14 cellular contexts compared by ENCODE assay signal in genomic region chr6:110761371-110761770, GRCh38.
"Had no signal": no experiment of that assay in that cellular context is flagged by ENCODE, and none has a peak within 500 bp of the region (broad histone marks: within the 10 kb centered on the region; RNA-seq: fewer than 3 reads in every experiment).

No MANE protein-coding gene starts in this region.

- H3K27me3 ChIP-seq: esophagus squamous epithelium, pancreas had no signal

- H3K27ac ChIP-seq: esophagus squamous epithelium, pancreas had no signal

- H3K36me3 ChIP-seq: pancreas had no signal

- H3K4me1 ChIP-seq: esophagus squamous epithelium had no signal

- ATAC-seq: activated CD4-positive, CD25-positive, alpha-beta regulatory T cell treated with anti-CD3 and anti-CD28 coated beads, Interleukin-2, amount 50 U/mL, for 24 hours; activated T-cell treated with anti-CD3 and anti-CD28 coated beads, Interleukin-2, amount 50 U/mL, for 4 hours; effector memory CD8-positive, alpha-beta T cell; naive thymus-derived CD4-positive, alpha-beta T cell; pancreas; sciatic nerve; stimulated activated naive B cell treated with anti-CD40 and anti-IgM and Interleukin-4, amounts not matched to agents 10 μg/mL and 1 μg/mL and 100 μg/mL, for 72 hours had no signal

- H3K9me3 ChIP-seq: esophagus squamous epithelium, pancreas had no signal

- H3K4me3 ChIP-seq: esophagus squamous epithelium, pancreas had no signal

- DNase-seq: activated CD4-positive, alpha-beta T cell treated with anti-CD3 and anti-CD28 coated beads, Interleukin-2, amount 10 ng/mL, durations not matched to agents 7 days and 5 days; activated CD8-positive, alpha-beta memory T cell treated with anti-CD3 and anti-CD28 coated beads, Interleukin-2, amount 50 U/mL, for 4 hours; activated naive CD4-positive, alpha-beta T cell treated with anti-CD3 and anti-CD28 coated beads for 36 hours; activated T-cell treated with anti-CD3 and anti-CD28 coated beads, Interleukin-2, amount 50 U/mL, for 4 hours; dermis blood vessel endothelial cell; effector memory CD8-positive, alpha-beta T cell; esophagus squamous epithelium; mesendoderm; naive thymus-derived CD4-positive, alpha-beta T cell; pancreas; stimulated activated CD4-positive, alpha-beta T cell treated with anti-CD3 and anti-CD28 coated beads, Interleukin-4, amount 100 ng/mL, for 24 hours; stimulated activated naive B cell treated with anti-CD40 and anti-IgM and Interleukin-4, amounts not matched to agents 10 μg/mL and 1 μg/mL and 100 μg/mL, for 72 hours had no signal
